In the genomic region with DNA sequence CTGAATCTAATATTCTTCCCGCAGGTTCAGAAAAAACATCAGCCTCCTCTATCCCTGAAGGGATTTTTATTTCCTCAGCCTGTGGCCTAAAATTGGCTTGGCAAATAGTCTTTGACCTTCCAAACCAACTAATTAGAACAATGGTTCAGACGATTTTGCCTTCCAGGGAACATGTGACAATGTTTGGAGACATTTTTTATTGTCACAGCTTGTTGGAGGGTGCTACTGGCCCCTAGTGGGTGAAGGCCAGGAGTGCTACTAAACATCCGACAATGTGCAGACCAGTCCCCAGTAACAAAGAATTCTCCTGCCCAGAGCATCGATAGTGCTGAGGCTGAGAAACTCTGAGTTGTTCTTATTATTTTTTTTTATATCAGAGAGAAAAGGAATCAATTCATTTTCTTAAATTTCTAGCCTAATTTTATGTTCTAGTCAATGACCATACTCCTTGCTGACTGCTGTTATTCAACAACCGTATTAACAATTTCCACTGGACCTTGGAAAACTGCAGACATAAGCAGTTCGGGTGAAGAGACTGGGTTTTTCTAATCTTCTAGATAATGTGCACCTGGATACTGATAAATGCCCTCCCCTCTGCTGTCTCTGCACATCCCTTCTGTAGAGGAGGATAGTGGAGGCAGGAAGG, we compare ENCODE assay signal across 9 cellular contexts.
DNase-seq lines count a peak whose midpoint lies in the region; ATAC-seq, FAIRE-seq and TF ChIP-seq lines count a peak whose summit lies in the region.
"Had no signal": no experiment of that assay in that cellular context is flagged by ENCODE, and none has a peak within 500 bp of the region (broad histone marks: within the 10 kb centered on the region; RNA-seq: fewer than 3 reads in every experiment).

No MANE protein-coding gene starts in this region.

- H3K27ac Mint-ChIP-seq in natural killer cell, result no peak overlapping the region
- H3K27ac Mint-ChIP-seq: activated naive CD4-positive, alpha-beta T cell treated with anti-CD3 and anti-CD28 coated beads, Interleukin-2, amount 50 U/mL, for 24 hours had no signal

- ATAC-seq in GM21526 (IDR thresholded peaks at IDR 0.05; ENCODE audit: low FRiP score, unreplicated experiment) (no peak), natural killer cell (no peak)

- no peak for TF ChIP-seq CTCF in natural killer cell (IDR thresholded peaks at IDR 0.05)

- intact Hi-C loops in natural killer cell (cut with micrococcal nuclease), result no loop called here

- peaks cover 0 to 2% of the 10 kb centered on the region in 2 donors for H3K9me3 Mint-ChIP-seq in natural killer cell
- H3K9me3 Mint-ChIP-seq: activated naive CD4-positive, alpha-beta T cell treated with anti-CD3 and anti-CD28 coated beads, Interleukin-2, amount 50 U/mL, for 24 hours had no signal

- no peaks in the 10 kb centered on the region for H3K4me1 Mint-ChIP-seq in natural killer cell
- H3K4me1 Mint-ChIP-seq: activated naive CD4-positive, alpha-beta T cell treated with anti-CD3 and anti-CD28 coated beads, Interleukin-2, amount 50 U/mL, for 24 hours had no signal

- no peak overlapping the region for H3K4me3 Mint-ChIP-seq in natural killer cell
- H3K4me3 Mint-ChIP-seq: activated naive CD4-positive, alpha-beta T cell treated with anti-CD3 and anti-CD28 coated beads, Interleukin-2, amount 50 U/mL, for 24 hours had no signal

- peaks cover 0 to 2% of the 10 kb centered on the region in 2 donors for H3K27me3 Mint-ChIP-seq in natural killer cell (ENCODE audit: low read depth in 2 of 2)

- DNase-seq in NCI-H524 (lab: John Stamatoyannopoulos, UW), result peak; percentile 2 to 59
- no peak for DNase-seq in NCI-H524 treated with DMSO at 0.1 percent for 48 hours (lab: John Stamatoyannopoulos, UW)
- DNase-seq in NCI-H2029 treated with DMSO at 0.1 percent for 48 hours (lab: John Stamatoyannopoulos, UW), result peak; percentile 11
- peak; percentile 11 for DNase-seq in amniotic epithelial cell (ENCODE audit: low read depth)
- peak; percentile 15 for DNase-seq in kidney tubule cell (ENCODE audit: low spot score)
- DNase-seq in GM12892 (ENCODE audit: insufficient read length), result no peak
- DNase-seq in natural killer cell, result no peak

- no peak for FAIRE-seq in GM12892 (lab: Jason Lieb, UNC)

- TF ChIP-seq POLR2A in GM12892 (IDR thresholded peaks at IDR 0.05; ENCODE audit: low read depth, low read length), result no peak

- H3K36me3 Mint-ChIP-seq in natural killer cell, result no peaks in the 10 kb centered on the region
- H3K36me3 Mint-ChIP-seq: activated naive CD4-positive, alpha-beta T cell treated with anti-CD3 and anti-CD28 coated beads, Interleukin-2, amount 50 U/mL, for 24 hours had no signal

Comparison
In these comparisons a context has a peak if more than half of its experiments do, and no peak if none do; other contexts are left out.
1. DNase-seq: peak in NCI-H524 (2 of 2), NCI-H2029 treated with DMSO at 0.1 percent for 48 hours (single experiment), amniotic epithelial cell (single experiment) and kidney tubule cell (single experiment); none in NCI-H524 treated with DMSO at 0.1 percent for 48 hours (single experiment), GM12892 (single experiment) and natural killer cell (single experiment).